ENCODE assay signal across 33 cellular contexts in genomic region chr5:32563614-32564013, GRCh38.
"Had no signal": no experiment of that assay in that cellular context is flagged by ENCODE, and none has a peak within 500 bp of the region (broad histone marks: within the 10 kb centered on the region; RNA-seq: fewer than 3 reads in every experiment).

No MANE protein-coding gene starts in this region.

- H3K4me3 Mint-ChIP-seq: activated B cell treated with CpG ODN at 0.5 μM for 24 hours; activated CD4-positive, alpha-beta memory T cell treated with anti-CD3 and anti-CD28 coated beads for 36 hours; activated CD8-positive, alpha-beta memory T cell treated with anti-CD3 and anti-CD28 coated beads, Interleukin-2, amount 10 ng/mL, durations not matched to agents 7 days and 5 days; activated CD8-positive, alpha-beta T cell treated with anti-CD3 and anti-CD28 coated beads, Interleukin-2, amount 10 ng/mL, durations not matched to agents 7 days and 5 days; activated naive CD4-positive, alpha-beta T cell treated with anti-CD3 and anti-CD28 coated beads for 36 hours; activated naive CD4-positive, alpha-beta T cell treated with anti-CD3 and anti-CD28 coated beads, Interleukin-2, amount 50 U/mL, for 24 hours; activated naive CD8-positive, alpha-beta T cell treated with anti-CD3 and anti-CD28 coated beads for 36 hours; activated naive CD8-positive, alpha-beta T cell treated with anti-CD3 and anti-CD28 coated beads, Interleukin-2, amount 50 U/mL, for 24 hours; activated T-helper 1 cell treated with anti-CD3 and anti-CD28 coated beads, Interleukin-12 subunit alpha, Interleukin-12 subunit beta, Interleukin-2, Interleukin-4 antibody, amounts not matched to agents 30 ng/mL and 10 ng/mL and 1 ng/mL, durations not matched to agents 14 hours and 24 hours and 36 hours; T-helper 17 cell; T-helper 2 cell treated with Interferon-gamma antibody and Interleukin-4, amounts not matched to agents 5 μg/mL and 100 μg/mL, for 36 hours had no signal

- H3K4me3 ChIP-seq: adrenal gland, body of pancreas, colonic mucosa, esophagus squamous epithelium, gastroesophageal sphincter had no signal

- H3K9me3 ChIP-seq: adrenal gland, body of pancreas, colonic mucosa, esophagus squamous epithelium had no signal

- H3K9me3 Mint-ChIP-seq: activated CD4-positive, alpha-beta memory T cell treated with anti-CD3 and anti-CD28 coated beads for 36 hours; activated naive CD4-positive, alpha-beta T cell treated with anti-CD3 and anti-CD28 coated beads for 36 hours; activated naive CD4-positive, alpha-beta T cell treated with anti-CD3 and anti-CD28 coated beads, Interleukin-2, amount 50 U/mL, for 24 hours; activated naive CD8-positive, alpha-beta T cell treated with anti-CD3 and anti-CD28 coated beads for 36 hours; activated naive CD8-positive, alpha-beta T cell treated with anti-CD3 and anti-CD28 coated beads, Interleukin-2, amount 50 U/mL, for 24 hours; activated T-helper 2 cell treated with anti-CD3 and anti-CD28 coated beads, Interferon-gamma antibody, Interleukin-2, Interleukin-4, amounts not matched to agents 10 μg/mL and 5 μg/mL and 100 μg/mL, durations not matched to agents 14 hours and 24 hours and 36 hours; T-helper 2 cell treated with Interferon-gamma antibody and Interleukin-4, amounts not matched to agents 5 μg/mL and 100 μg/mL, for 36 hours had no signal

- H3K27ac Mint-ChIP-seq: activated B cell treated with CpG ODN at 0.5 μM for 24 hours; activated CD4-positive, alpha-beta memory T cell treated with anti-CD3 and anti-CD28 coated beads for 36 hours; activated CD8-positive, alpha-beta memory T cell treated with anti-CD3 and anti-CD28 coated beads, Interleukin-2, amount 10 ng/mL, durations not matched to agents 7 days and 5 days; activated CD8-positive, alpha-beta T cell treated with anti-CD3 and anti-CD28 coated beads, Interleukin-2, amount 10 ng/mL, durations not matched to agents 7 days and 5 days; activated naive CD4-positive, alpha-beta T cell treated with anti-CD3 and anti-CD28 coated beads for 36 hours; activated naive CD4-positive, alpha-beta T cell treated with anti-CD3 and anti-CD28 coated beads, Interleukin-2, amount 50 U/mL, for 24 hours; activated naive CD8-positive, alpha-beta T cell treated with anti-CD3 and anti-CD28 coated beads for 36 hours; activated naive CD8-positive, alpha-beta T cell treated with anti-CD3 and anti-CD28 coated beads, Interleukin-2, amount 50 U/mL, for 24 hours; activated T-helper 1 cell treated with anti-CD3 and anti-CD28 coated beads, Interleukin-12 subunit alpha, Interleukin-12 subunit beta, Interleukin-2, Interleukin-4 antibody, amounts not matched to agents 30 ng/mL and 10 ng/mL and 1 ng/mL, durations not matched to agents 14 hours and 24 hours and 36 hours; activated T-helper 2 cell treated with anti-CD3 and anti-CD28 coated beads, Interferon-gamma antibody, Interleukin-2, Interleukin-4, amounts not matched to agents 10 μg/mL and 5 μg/mL and 100 μg/mL, durations not matched to agents 14 hours and 24 hours and 36 hours; T-helper 17 cell; T-helper 2 cell treated with Interferon-gamma antibody and Interleukin-4, amounts not matched to agents 5 μg/mL and 100 μg/mL, for 36 hours had no signal

- ATAC-seq: activated CD4-positive, CD25-positive, alpha-beta regulatory T cell treated with anti-CD3 and anti-CD28 coated beads, Interleukin-2, amount 50 U/mL, for 24 hours; activated CD8-positive, alpha-beta memory T cell treated with anti-CD3 and anti-CD28 coated beads, Interleukin-2, amount 10 ng/mL, durations not matched to agents 7 days and 5 days; activated CD8-positive, alpha-beta T cell treated with anti-CD3 and anti-CD28 coated beads, Interleukin-2, amount 10 ng/mL, durations not matched to agents 7 days and 5 days; activated naive CD8-positive, alpha-beta T cell treated with anti-CD3 and anti-CD28 coated beads, Interleukin-2, amount 50 U/mL, for 24 hours; body of pancreas; gastroesophageal sphincter; T-helper 17 cell had no signal

- H3K4me1 Mint-ChIP-seq: activated naive CD4-positive, alpha-beta T cell treated with anti-CD3 and anti-CD28 coated beads, Interleukin-2, amount 50 U/mL, for 24 hours; activated naive CD8-positive, alpha-beta T cell treated with anti-CD3 and anti-CD28 coated beads for 36 hours; activated naive CD8-positive, alpha-beta T cell treated with anti-CD3 and anti-CD28 coated beads, Interleukin-2, amount 50 U/mL, for 24 hours; T-helper 17 cell had no signal

- DNase-seq: activated B cell treated with CpG ODN at 0.5 μM for 24 hours; activated CD4-positive, alpha-beta memory T cell treated with anti-CD3 and anti-CD28 coated beads for 36 hours; activated CD4-positive, alpha-beta T cell treated with anti-CD3 and anti-CD28 coated beads for 48 hours; activated CD8-positive, alpha-beta memory T cell treated with anti-CD3 and anti-CD28 coated beads, Interleukin-2, amount 10 ng/mL, durations not matched to agents 7 days and 5 days; activated CD8-positive, alpha-beta memory T cell treated with anti-CD3 and anti-CD28 coated beads, Interleukin-2, amount 50 U/mL, for 4 hours; activated CD8-positive, alpha-beta T cell treated with anti-CD3 and anti-CD28 coated beads, Interleukin-2, amount 10 ng/mL, durations not matched to agents 7 days and 5 days; activated effector memory CD4-positive, alpha-beta T cell treated with anti-CD3 and anti-CD28 coated beads, Interleukin-2, amount 50 U/mL, for 16 hours; activated naive CD4-positive, alpha-beta T cell treated with anti-CD3 and anti-CD28 coated beads for 36 hours; activated naive CD8-positive, alpha-beta T cell treated with anti-CD3 and anti-CD28 coated beads for 36 hours; activated naive CD8-positive, alpha-beta T cell treated with anti-CD3 and anti-CD28 coated beads, Interleukin-2, amount 50 U/mL, for 24 hours; activated T-cell treated with anti-CD3 and anti-CD28 coated beads, Interleukin-2, amount 50 U/mL, for 1 hour; activated T-cell treated with anti-CD3 and anti-CD28 coated beads, Interleukin-2, amount 50 U/mL, for 48 hours; adrenal gland; amygdala; aorta; body of pancreas; central memory CD4-positive, alpha-beta T cell; cerebellar nuclear complex; colonic mucosa; effector CD8-positive, alpha-beta T cell; esophagus squamous epithelium; foreskin melanocyte; T-helper 1 cell; T-helper 17 cell; T1000; WERI-Rb-1 had no signal

- H3K27ac ChIP-seq: adrenal gland, body of pancreas, colonic mucosa, epithelial cell of prostate, esophagus squamous epithelium, gastroesophageal sphincter, WERI-Rb-1 had no signal

- H3K36me3 ChIP-seq: adrenal gland, colonic mucosa, esophagus squamous epithelium, gastroesophageal sphincter, WERI-Rb-1 had no signal

- H3K27me3 ChIP-seq: adrenal gland, body of pancreas, colonic mucosa, esophagus squamous epithelium, gastroesophageal sphincter had no signal

- H3K36me3 Mint-ChIP-seq: activated naive CD8-positive, alpha-beta T cell treated with anti-CD3 and anti-CD28 coated beads for 36 hours had no signal

- H3K27me3 Mint-ChIP-seq: activated B cell treated with CpG ODN at 0.5 μM for 24 hours; activated CD4-positive, alpha-beta memory T cell treated with anti-CD3 and anti-CD28 coated beads for 36 hours; activated CD8-positive, alpha-beta memory T cell treated with anti-CD3 and anti-CD28 coated beads, Interleukin-2, amount 10 ng/mL, durations not matched to agents 7 days and 5 days; activated naive CD4-positive, alpha-beta T cell treated with anti-CD3 and anti-CD28 coated beads, Interleukin-2, amount 50 U/mL, for 24 hours; activated naive CD8-positive, alpha-beta T cell treated with anti-CD3 and anti-CD28 coated beads for 36 hours; activated naive CD8-positive, alpha-beta T cell treated with anti-CD3 and anti-CD28 coated beads, Interleukin-2, amount 50 U/mL, for 24 hours; T-helper 17 cell had no signal

- H3K4me1 ChIP-seq: adrenal gland, body of pancreas, colonic mucosa, esophagus squamous epithelium, gastroesophageal sphincter had no signal
